Comparison of ENCODE assay signal across 9 cellular contexts in the genomic region with DNA sequence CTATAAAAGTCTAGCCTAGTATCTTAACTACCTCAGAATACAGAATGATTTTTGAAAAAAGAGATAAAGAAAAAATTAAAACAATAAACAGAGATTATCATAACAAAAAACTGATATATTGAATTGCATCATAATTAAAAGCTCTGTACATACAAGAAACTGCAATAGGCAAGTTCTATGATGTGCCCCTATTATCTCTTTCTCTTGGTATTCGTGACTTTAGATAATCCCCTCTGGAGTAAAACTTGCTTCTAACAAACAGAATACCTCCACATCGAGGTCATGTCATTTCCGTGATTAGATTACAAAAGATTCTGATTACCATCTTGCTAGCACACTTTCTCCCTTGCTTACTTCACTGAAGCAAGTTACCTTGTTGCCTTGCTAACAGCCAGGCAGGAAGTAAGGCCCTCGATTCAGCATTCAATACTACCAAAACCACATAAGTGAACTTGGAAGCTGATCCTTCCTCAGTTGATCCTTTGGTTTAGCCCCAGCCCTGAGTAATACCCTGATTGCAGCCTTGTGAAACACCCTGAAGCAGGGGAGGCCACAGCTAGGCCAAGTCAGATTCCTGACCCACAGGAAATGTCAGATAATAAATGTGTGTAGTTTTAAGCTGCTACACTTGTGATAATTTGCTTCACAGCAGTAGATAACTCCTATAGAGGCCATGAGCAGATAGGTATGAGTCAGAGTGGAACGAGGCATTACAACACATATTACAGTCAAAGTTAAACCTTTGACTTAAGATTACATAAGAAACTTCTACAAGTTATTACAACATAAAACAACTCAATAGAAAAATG. TPM values are rescaled to one million over a fixed set of nuclear protein-coding genes. Genes with fewer than 3 reads are reported as not detected.
DNase-seq lines count a peak whose midpoint lies in the region; ATAC-seq, FAIRE-seq and TF ChIP-seq lines count a peak whose summit lies in the region.
"Had no signal": no experiment of that assay in that cellular context is flagged by ENCODE, and none has a peak within 500 bp of the region (broad histone marks: within the 10 kb centered on the region; RNA-seq: fewer than 3 reads in every experiment).

No MANE protein-coding gene starts in this region.

- no peaks in the 10 kb centered on the region for H3K27me3 Mint-ChIP-seq in progenitor cell of endocrine pancreas

- CTCF ChIA-PET in HEK293 (lab: Yijun Ruan, JAX): interaction anchor here (0.9 kb wide), 1 partner anchor 9 kb away, joined by 3 read pairs; no protein-coding TSS in a partner anchor

- no peak for FAIRE-seq in RCC 7860 (lab: Jason Lieb, UNC)

- ATAC-seq in GM19328 (IDR thresholded peaks at IDR 0.05; ENCODE audit: unreplicated experiment): no peak
- ATAC-seq: left colon had no signal

- H3K27ac ChIP-seq in HEK293 (ENCODE audit: extremely low read depth, low read depth, low read length): no peak overlapping the region; the same call in 1 of the 2 replicates
- peak overlapping the region; percentile 79 for H3K27ac ChIP-seq in epithelial cell of prostate

- H3K36me3 ChIP-seq in HEK293 (ENCODE audit: control insufficient read depth in 2 of 2, insufficient read depth in 1 of 2, low read length in 2 of 2): no peaks in the 10 kb centered on the region

- no peak overlapping the region for H3K4me3 ChIP-seq in HEK293 (ENCODE audit: low read depth, low read length)

- peaks cover under 1% of the 10 kb centered on the region for H3K9me3 Mint-ChIP-seq in progenitor cell of endocrine pancreas (ENCODE audit: low read depth)

- peaks cover 12% of the 10 kb centered on the region for H3K4me1 Mint-ChIP-seq in progenitor cell of endocrine pancreas (ENCODE audit: low read depth)

- no peaks in the 10 kb centered on the region for H3K36me3 Mint-ChIP-seq in progenitor cell of endocrine pancreas (ENCODE audit: insufficient read depth)

- DNase-seq in RKO (ENCODE audit: low spot score) (peak; percentile 17), epithelial cell of prostate (ENCODE audit: low read depth, low spot score) (peak; percentile 61), progenitor cell of endocrine pancreas (ENCODE audit: low spot score, unreplicated experiment) (no peak), RCC 7860 (ENCODE audit: low spot score) (no peak)
- no peak for DNase-seq in stimulated activated CD4-positive, alpha-beta T cell treated with anti-CD3 and anti-CD28 coated beads, Interleukin-4, amount 100 ng/mL, for 24 hours
- DNase-seq: left colon, NCI-H1105 treated with DMSO at 0.1 percent for 48 hours had no signal

- POLR2A ChIA-PET in HEK293 (lab: Yijun Ruan, JAX): no interaction called here

- TF ChIP-seq CTCF in HEK293 (tag by site-specific recombination; IDR thresholded peaks at IDR 0.05) (no peak), progenitor cell of endocrine pancreas (IDR thresholded peaks at IDR 0.05; ENCODE audit: unreplicated experiment) (no peak)

- H3K9me3 ChIP-seq in HEK293 (ENCODE audit: control insufficient read depth, insufficient read depth, low read depth, low read length): no peaks in the 10 kb centered on the region

- 0 out of 2 replicates have a peak, but pooled peaks cover 2% of the 10 kb centered on the region for H3K4me1 ChIP-seq in HEK293 (ENCODE audit: control insufficient read depth, insufficient read depth, low read length)

- H3K27ac Mint-ChIP-seq in progenitor cell of endocrine pancreas: peak overlapping the region; percentile 93

- no peak overlapping the region for H3K4me3 Mint-ChIP-seq in progenitor cell of endocrine pancreas (ENCODE audit: low read depth)

TF ChIP-seq in HEK293, 187 proteins besides CTCF, POLR2A, EP300 and RAD21 (continues in another document):
- TF ChIP-seq SETDB1 (IDR thresholded peaks at IDR 0.05; ENCODE audit: insufficient read length, low read length) (peak; percentile 18), IKZF3 (tag by site-specific recombination; IDR thresholded peaks at IDR 0.05) (no peak), WT1 (tag by site-specific recombination; IDR thresholded peaks at IDR 0.05) (no peak), ZBTB17 (tag by site-specific recombination; IDR thresholded peaks at IDR 0.05) (no peak), ZNF184 (tag by site-specific recombination; IDR thresholded peaks at IDR 0.05) (no peak), ZNF776 (tag by site-specific recombination; IDR thresholded peaks at IDR 0.05; ENCODE audit: borderline replicate concordance) (no peak), ZNF404 (tag by site-specific recombination; IDR thresholded peaks at IDR 0.05) (no peak), ZNF132 (tag by site-specific recombination; IDR thresholded peaks at IDR 0.05; ENCODE audit: borderline replicate concordance) (no peak), ZNF133 (tag by site-specific recombination; IDR thresholded peaks at IDR 0.05) (no peak), ZNF223 (tag by site-specific recombination; IDR thresholded peaks at IDR 0.05) (no peak), ZNF529 (tag by site-specific recombination; IDR thresholded peaks at IDR 0.05; ENCODE audit: insufficient replicate concordance) (no peak), SP7 (tag by site-specific recombination; IDR thresholded peaks at IDR 0.05) (no peak), ZNF555 (tag by site-specific recombination; conservative IDR thresholded peaks at IDR 0.05) (no peak), OSR2 (tag by site-specific recombination; IDR thresholded peaks at IDR 0.05) (peak; percentile 27; the same call in 1 of the 2 replicates), ZNF785 (tag by site-specific recombination; IDR thresholded peaks at IDR 0.05) (no peak), KLF10 (tag by site-specific recombination; IDR thresholded peaks at IDR 0.05) (no peak), ZFP37 (tag by site-specific recombination; IDR thresholded peaks at IDR 0.05) (no peak), ZFP41 (tag by site-specific recombination; IDR thresholded peaks at IDR 0.05; ENCODE audit: borderline replicate concordance) (no peak), ZNF157 (tag by site-specific recombination; IDR thresholded peaks at IDR 0.05) (no peak), ZBTB20 (tag by site-specific recombination; IDR thresholded peaks at IDR 0.05) (no peak), TRIM28 (IDR thresholded peaks at IDR 0.05; ENCODE audit: borderline replicate concordance, low read length) (peak; percentile 89), ZNF768 (tag by site-specific recombination; IDR thresholded peaks at IDR 0.05) (no peak), ZBTB48 (tag by site-specific recombination; IDR thresholded peaks at IDR 0.05) (no peak), ZNF140 (tag by site-specific recombination; IDR thresholded peaks at IDR 0.05) (no peak)
- TF ChIP-seq, protein P1, sequence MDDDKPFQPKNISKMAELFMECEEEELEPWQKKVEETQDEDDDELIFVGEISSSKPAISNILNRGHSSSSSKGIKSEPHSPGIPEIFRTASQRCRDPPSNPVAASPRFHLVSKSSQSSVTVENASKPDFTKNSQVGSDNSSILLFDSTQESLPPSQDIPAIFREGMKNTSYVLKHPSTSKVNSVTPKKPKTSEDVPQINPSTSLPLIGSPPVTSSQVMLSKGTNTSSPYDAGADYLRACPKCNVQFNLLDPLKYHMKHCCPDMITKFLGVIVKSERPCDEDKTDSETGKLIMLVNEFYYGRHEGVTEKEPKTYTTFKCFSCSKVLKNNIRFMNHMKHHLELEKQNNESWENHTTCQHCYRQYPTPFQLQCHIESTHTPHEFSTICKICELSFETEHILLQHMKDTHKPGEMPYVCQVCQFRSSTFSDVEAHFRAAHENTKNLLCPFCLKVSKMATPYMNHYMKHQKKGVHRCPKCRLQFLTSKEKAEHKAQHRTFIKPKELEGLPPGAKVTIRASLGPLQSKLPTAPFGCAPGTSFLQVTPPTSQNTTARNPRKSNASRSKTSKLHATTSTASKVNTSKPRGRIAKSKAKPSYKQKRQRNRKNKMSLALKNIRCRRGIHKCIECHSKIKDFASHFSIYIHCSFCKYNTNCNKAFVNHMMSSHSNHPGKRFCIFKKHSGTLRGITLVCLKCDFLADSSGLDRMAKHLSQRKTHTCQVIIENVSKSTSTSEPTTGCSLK (tag by site-specific recombination; IDR thresholded peaks at IDR 0.05): no peak
- TF ChIP-seq, protein P2, sequence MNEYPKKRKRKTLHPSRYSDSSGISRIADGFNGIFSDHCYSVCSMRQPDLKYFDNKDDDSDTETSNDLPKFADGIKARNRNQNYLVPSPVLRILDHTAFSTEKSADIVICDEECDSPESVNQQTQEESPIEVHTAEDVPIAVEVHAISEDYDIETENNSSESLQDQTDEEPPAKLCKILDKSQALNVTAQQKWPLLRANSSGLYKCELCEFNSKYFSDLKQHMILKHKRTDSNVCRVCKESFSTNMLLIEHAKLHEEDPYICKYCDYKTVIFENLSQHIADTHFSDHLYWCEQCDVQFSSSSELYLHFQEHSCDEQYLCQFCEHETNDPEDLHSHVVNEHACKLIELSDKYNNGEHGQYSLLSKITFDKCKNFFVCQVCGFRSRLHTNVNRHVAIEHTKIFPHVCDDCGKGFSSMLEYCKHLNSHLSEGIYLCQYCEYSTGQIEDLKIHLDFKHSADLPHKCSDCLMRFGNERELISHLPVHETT (tag by site-specific recombination; IDR thresholded peaks at IDR 0.05): no peak
- TF ChIP-seq, protein P3, sequence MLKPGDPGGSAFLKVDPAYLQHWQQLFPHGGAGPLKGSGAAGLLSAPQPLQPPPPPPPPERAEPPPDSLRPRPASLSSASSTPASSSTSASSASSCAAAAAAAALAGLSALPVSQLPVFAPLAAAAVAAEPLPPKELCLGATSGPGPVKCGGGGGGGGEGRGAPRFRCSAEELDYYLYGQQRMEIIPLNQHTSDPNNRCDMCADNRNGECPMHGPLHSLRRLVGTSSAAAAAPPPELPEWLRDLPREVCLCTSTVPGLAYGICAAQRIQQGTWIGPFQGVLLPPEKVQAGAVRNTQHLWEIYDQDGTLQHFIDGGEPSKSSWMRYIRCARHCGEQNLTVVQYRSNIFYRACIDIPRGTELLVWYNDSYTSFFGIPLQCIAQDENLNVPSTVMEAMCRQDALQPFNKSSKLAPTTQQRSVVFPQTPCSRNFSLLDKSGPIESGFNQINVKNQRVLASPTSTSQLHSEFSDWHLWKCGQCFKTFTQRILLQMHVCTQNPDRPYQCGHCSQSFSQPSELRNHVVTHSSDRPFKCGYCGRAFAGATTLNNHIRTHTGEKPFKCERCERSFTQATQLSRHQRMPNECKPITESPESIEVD (tag by site-specific recombination; IDR thresholded peaks at IDR 0.05): no peak

RNA-seq across cellular contexts. Expression of a gene that starts 53.7 kb away (rescaled TPM):
- 17.8 and 20.3 TPM in 2 replicates for total RNA-seq in progenitor cell of endocrine pancreas

RNA-seq across cellular contexts. Expression of a gene that starts 58.8 kb away (rescaled TPM):
- 16.2 and 18.0 TPM in 2 replicates for total RNA-seq in progenitor cell of endocrine pancreas

Comparison
In these comparisons a context has a peak if more than half of its experiments do, and no peak if none do; other contexts are left out.
1. DNase-seq: peak in RKO (single experiment) and epithelial cell of prostate (single experiment); none in progenitor cell of endocrine pancreas (single experiment), RCC 7860 (single experiment) and stimulated activated CD4-positive, alpha-beta T cell treated with anti-CD3 and anti-CD28 coated beads, Interleukin-4, amount 100 ng/mL, for 24 hours (single experiment).